8 cellular contexts compared by ENCODE assay signal in the genomic region with DNA sequence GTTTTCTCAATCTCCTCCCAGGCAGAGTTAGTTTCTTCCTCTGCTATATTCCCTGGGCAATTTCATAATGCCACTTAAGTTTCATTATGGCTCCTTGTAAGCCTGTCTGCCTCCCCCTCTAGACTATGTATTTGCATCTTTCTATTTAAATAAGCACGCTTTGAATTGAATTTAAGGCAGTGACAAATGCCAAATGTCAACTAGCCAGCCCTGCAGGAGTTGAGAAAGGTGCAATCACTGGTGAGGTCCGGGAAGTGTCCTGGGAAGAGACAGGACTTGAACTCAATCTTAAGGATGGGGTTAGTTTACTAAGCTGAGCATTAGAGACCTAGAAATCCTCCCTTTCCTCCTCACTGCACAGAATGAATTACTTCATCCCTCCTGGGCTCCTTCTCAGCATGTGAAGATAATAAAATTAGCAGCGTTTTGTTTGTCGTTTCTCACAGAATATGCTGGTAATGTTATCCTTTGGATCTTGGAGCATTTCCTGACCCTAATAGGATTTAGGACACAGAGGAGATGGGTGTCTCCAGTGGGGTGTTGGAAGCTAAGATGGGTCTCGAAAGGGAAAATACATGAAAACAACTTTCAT. TPM values are rescaled to one million over a fixed set of nuclear protein-coding genes. Genes with fewer than 3 reads are reported as not detected.
A peak's percentile ranks its signal among the peaks of the same experiment; 100 is the strongest.
DNase-seq lines count a peak whose midpoint lies in the region; ATAC-seq and TF ChIP-seq lines count a peak whose summit lies in the region.

No MANE protein-coding gene starts in this region.

- DNase-seq in CD4-positive, CD25-positive, alpha-beta regulatory T cell = no peak
- DNase-seq in HEK293T (ENCODE audit: extremely low spot score) (peak; percentile 24), activated gamma-delta T cell treated with Interleukin-2 at 50 U/mL for 16 hours (no peak), NCI-H2196 treated with DMSO at 0.1 percent for 48 hours (lab: John Stamatoyannopoulos, UW; ENCODE audit: unreplicated experiment) (no peak)
- no peak for DNase-seq in activated naive CD8-positive, alpha-beta T cell treated with anti-CD3 and anti-CD28 coated beads for 36 hours

- peak overlapping the region; percentile 93 to 99 (median 98) for H3K4me3 Mint-ChIP-seq in CD4-positive, CD25-positive, alpha-beta regulatory T cell
- H3K4me3 Mint-ChIP-seq in activated naive CD8-positive, alpha-beta T cell treated with anti-CD3 and anti-CD28 coated beads for 36 hours = peak overlapping the region; percentile 87

- POLR2A ChIA-PET in HEK293T (lab: Yijun Ruan, JAX) = interaction anchor here (3.5 kb wide), 1 partner anchor 25 kb away, joined by 29 read pairs; the partner anchor contains the start of gene DEPDC7

- CTCF ChIA-PET in HEK293T (lab: Yijun Ruan, JAX) = no interaction called here

- H3K9me3 Mint-ChIP-seq in CD4-positive, CD25-positive, alpha-beta regulatory T cell = no peaks in the 10 kb centered on the region
- no peaks in the 10 kb centered on the region for H3K9me3 Mint-ChIP-seq in activated naive CD8-positive, alpha-beta T cell treated with anti-CD3 and anti-CD28 coated beads for 36 hours

- H3K4me1 Mint-ChIP-seq in CD4-positive, CD25-positive, alpha-beta regulatory T cell = peaks cover 5 to 24% (median 16%) of the 10 kb centered on the region in 4 donors
- H3K4me1 Mint-ChIP-seq in activated naive CD8-positive, alpha-beta T cell treated with anti-CD3 and anti-CD28 coated beads for 36 hours = peaks cover 28% of the 10 kb centered on the region

- H3K27me3 ChIP-seq in CD4-positive, CD25-positive, alpha-beta regulatory T cell (ENCODE audit: control insufficient read depth, insufficient read depth, low read length) = no peaks in the 10 kb centered on the region
- H3K27me3 ChIP-seq in muscle layer of colon (ENCODE audit: control insufficient read depth in 1 of 2, insufficient read depth in 2 of 2, low read length in 2 of 2) = no peaks in the 10 kb centered on the region

- H3K27ac ChIP-seq in CD4-positive, CD25-positive, alpha-beta regulatory T cell (ENCODE audit: insufficient read depth, low read length, poor library complexity, severe bottlenecking) = peak overlapping the region; percentile 79
- no peak overlapping the region for H3K27ac ChIP-seq in muscle layer of colon (ENCODE audit: low read depth, low read length)

- peaks cover 7% of the 10 kb centered on the region for H3K36me3 ChIP-seq in CD4-positive, CD25-positive, alpha-beta regulatory T cell (ENCODE audit: control insufficient read depth, insufficient read depth, low read length)
- peaks cover 17% of the 10 kb centered on the region for H3K36me3 ChIP-seq in muscle layer of colon (ENCODE audit: insufficient read depth, low read length)

- ATAC-seq in CD4-positive, CD25-positive, alpha-beta regulatory T cell (ENCODE audit: low read depth in 2 of 2) = no peak
- ATAC-seq in GM19452 (IDR thresholded peaks at IDR 0.05; ENCODE audit: unreplicated experiment) = no peak
- no peak for ATAC-seq in GM18907 (IDR thresholded peaks at IDR 0.05; ENCODE audit: unreplicated experiment)

- no peaks in the 10 kb centered on the region for H3K9me3 ChIP-seq in CD4-positive, CD25-positive, alpha-beta regulatory T cell (ENCODE audit: control insufficient read depth in 2 of 2, low read length in 2 of 2)
- H3K9me3 ChIP-seq in muscle layer of colon (ENCODE audit: low read length) = no peaks in the 10 kb centered on the region

- H3K27me3 Mint-ChIP-seq in CD4-positive, CD25-positive, alpha-beta regulatory T cell = peaks cover 13% of the 10 kb centered on the region
- H3K27me3 Mint-ChIP-seq in activated naive CD8-positive, alpha-beta T cell treated with anti-CD3 and anti-CD28 coated beads for 36 hours = no peaks in the 10 kb centered on the region

- H3K9ac ChIP-seq in muscle layer of colon (ENCODE audit: low read length) = peak overlapping the region; percentile 15

- H3K4me1 ChIP-seq in CD4-positive, CD25-positive, alpha-beta regulatory T cell (ENCODE audit: control insufficient read depth, insufficient read depth, low read length, poor library complexity, severe bottlenecking) = peaks cover 13% of the 10 kb centered on the region
- peaks cover 9% of the 10 kb centered on the region for H3K4me1 ChIP-seq in muscle layer of colon (ENCODE audit: insufficient read depth, low read length)

- H3K27ac Mint-ChIP-seq in CD4-positive, CD25-positive, alpha-beta regulatory T cell = peak overlapping the region in 2 of 3 donors; percentile 93 to 95
- peak overlapping the region; percentile 95 for H3K27ac Mint-ChIP-seq in activated naive CD8-positive, alpha-beta T cell treated with anti-CD3 and anti-CD28 coated beads for 36 hours

- H3K36me3 Mint-ChIP-seq in CD4-positive, CD25-positive, alpha-beta regulatory T cell = peaks cover 7% of the 10 kb centered on the region
- H3K36me3 Mint-ChIP-seq in activated naive CD8-positive, alpha-beta T cell treated with anti-CD3 and anti-CD28 coated beads for 36 hours = peaks cover 8% of the 10 kb centered on the region

- H3K4me3 ChIP-seq in CD4-positive, CD25-positive, alpha-beta regulatory T cell (ENCODE audit: low read depth, low read length) = peak overlapping the region; percentile 80
- H3K4me3 ChIP-seq in muscle layer of colon (ENCODE audit: low read depth in 1 of 2, low read length in 2 of 2) = peak overlapping the region in 1 of 2 donors; percentile 70

TF ChIP-seq in HEK293T, 16 proteins besides CTCF, POLR2A, EP300 and RAD21:
- TF ChIP-seq ARNT (IDR thresholded peaks at IDR 0.05) = no peak
- no peak for TF ChIP-seq SP1 (IDR thresholded peaks at IDR 0.05)

RNA-seq across cellular contexts. Expression of gene TCP11L1, which starts 1.6 kb away (rescaled TPM):
- total RNA-seq in CD4-positive, CD25-positive, alpha-beta regulatory T cell = 17.0 TPM
- polyA plus RNA-seq in CD4-positive, CD25-positive, alpha-beta regulatory T cell = 1 to 10 TPM; 4.3 to 6.7 (median 6.1) TPM
- total RNA-seq in activated naive CD8-positive, alpha-beta T cell treated with anti-CD3 and anti-CD28 coated beads for 36 hours = 10 to 100 TPM; 13.1 to 15.0 TPM

RNA-seq across cellular contexts. Expression of gene DEPDC7, which starts 25.3 kb away (rescaled TPM):
- 0.64 TPM for total RNA-seq in CD4-positive, CD25-positive, alpha-beta regulatory T cell
- polyA plus RNA-seq in CD4-positive, CD25-positive, alpha-beta regulatory T cell = 1 to 10 TPM in 2 of 4 donors, under 1 TPM in 2; 0.60 to 1.5 (median 0.98) TPM
- total RNA-seq in activated naive CD8-positive, alpha-beta T cell treated with anti-CD3 and anti-CD28 coated beads for 36 hours = 1 to 10 TPM; 3.4 TPM
